ENCODE assay signal across 1 cellular context in genomic region chr1:117059678-117060440, GRCh38.
TF ChIP-seq lines count a peak whose summit lies in the region.

Gene TTF2, plus strand, starts transcription at chr1:117060326. Its CDS starts 21 bp downstream, at chr1:117060347.

TF ChIP-seq in HepG2, 621 proteins besides CTCF, POLR2A, EP300 and RAD21 (continued from another document and continues in another):
- no peak for TF ChIP-seq GPBP1L1 (CRISPR knock-in tag; IDR thresholded peaks at IDR 0.05)
- TF ChIP-seq ETV6 (CRISPR knock-in tag; conservative IDR thresholded peaks at IDR 0.05): no peak
- TF ChIP-seq ZNF430 (CRISPR knock-in tag; IDR thresholded peaks at IDR 0.05): no peak
- TF ChIP-seq POLR2AphosphoS5 (IDR thresholded peaks at IDR 0.05; ENCODE audit: low read depth, low read length): peak; percentile 38
- TF ChIP-seq HMGXB4 (CRISPR knock-in tag; IDR thresholded peaks at IDR 0.05; ENCODE audit: borderline replicate concordance in 1 of 2, low read depth in 1 of 2): peak in 1 of 2 experiments; percentile 42; a peak in 1 of 4 replicates
- TF ChIP-seq MIXL1 (CRISPR knock-in tag; IDR thresholded peaks at IDR 0.05): no peak
- no peak for TF ChIP-seq CREB3 (CRISPR knock-in tag; IDR thresholded peaks at IDR 0.05)
- no peak for TF ChIP-seq DR1 (CRISPR knock-in tag; IDR thresholded peaks at IDR 0.05)
- no peak for TF ChIP-seq ZNF7 (CRISPR knock-in tag; IDR thresholded peaks at IDR 0.05)
- TF ChIP-seq, protein P1, sequence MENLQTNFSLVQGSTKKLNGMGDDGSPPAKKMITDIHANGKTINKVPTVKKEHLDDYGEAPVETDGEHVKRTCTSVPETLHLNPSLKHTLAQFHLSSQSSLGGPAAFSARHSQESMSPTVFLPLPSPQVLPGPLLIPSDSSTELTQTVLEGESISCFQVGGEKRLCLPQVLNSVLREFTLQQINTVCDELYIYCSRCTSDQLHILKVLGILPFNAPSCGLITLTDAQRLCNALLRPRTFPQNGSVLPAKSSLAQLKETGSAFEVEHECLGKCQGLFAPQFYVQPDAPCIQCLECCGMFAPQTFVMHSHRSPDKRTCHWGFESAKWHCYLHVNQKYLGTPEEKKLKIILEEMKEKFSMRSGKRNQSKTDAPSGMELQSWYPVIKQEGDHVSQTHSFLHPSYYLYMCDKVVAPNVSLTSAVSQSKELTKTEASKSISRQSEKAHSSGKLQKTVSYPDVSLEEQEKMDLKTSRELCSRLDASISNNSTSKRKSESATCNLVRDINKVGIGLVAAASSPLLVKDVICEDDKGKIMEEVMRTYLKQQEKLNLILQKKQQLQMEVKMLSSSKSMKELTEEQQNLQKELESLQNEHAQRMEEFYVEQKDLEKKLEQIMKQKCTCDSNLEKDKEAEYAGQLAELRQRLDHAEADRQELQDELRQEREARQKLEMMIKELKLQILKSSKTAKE (CRISPR knock-in tag; IDR thresholded peaks at IDR 0.05; ENCODE audit: borderline replicate concordance): 0 out of 2 replicates have a peak, but pooled peaks have one; percentile 21
- TF ChIP-seq ZNF772 (CRISPR knock-in tag; IDR thresholded peaks at IDR 0.05): no peak
- TF ChIP-seq ATRX (CRISPR knock-in tag; IDR thresholded peaks at IDR 0.05; ENCODE audit: borderline replicate concordance): no peak
- no peak for TF ChIP-seq PLSCR1 (CRISPR knock-in tag; IDR thresholded peaks at IDR 0.05; ENCODE audit: borderline replicate concordance)
- TF ChIP-seq YEATS4 (CRISPR knock-in tag; IDR thresholded peaks at IDR 0.05; ENCODE audit: borderline replicate concordance): peak; percentile 53; the same call in 1 of the 2 replicates
- TF ChIP-seq, protein P2, sequence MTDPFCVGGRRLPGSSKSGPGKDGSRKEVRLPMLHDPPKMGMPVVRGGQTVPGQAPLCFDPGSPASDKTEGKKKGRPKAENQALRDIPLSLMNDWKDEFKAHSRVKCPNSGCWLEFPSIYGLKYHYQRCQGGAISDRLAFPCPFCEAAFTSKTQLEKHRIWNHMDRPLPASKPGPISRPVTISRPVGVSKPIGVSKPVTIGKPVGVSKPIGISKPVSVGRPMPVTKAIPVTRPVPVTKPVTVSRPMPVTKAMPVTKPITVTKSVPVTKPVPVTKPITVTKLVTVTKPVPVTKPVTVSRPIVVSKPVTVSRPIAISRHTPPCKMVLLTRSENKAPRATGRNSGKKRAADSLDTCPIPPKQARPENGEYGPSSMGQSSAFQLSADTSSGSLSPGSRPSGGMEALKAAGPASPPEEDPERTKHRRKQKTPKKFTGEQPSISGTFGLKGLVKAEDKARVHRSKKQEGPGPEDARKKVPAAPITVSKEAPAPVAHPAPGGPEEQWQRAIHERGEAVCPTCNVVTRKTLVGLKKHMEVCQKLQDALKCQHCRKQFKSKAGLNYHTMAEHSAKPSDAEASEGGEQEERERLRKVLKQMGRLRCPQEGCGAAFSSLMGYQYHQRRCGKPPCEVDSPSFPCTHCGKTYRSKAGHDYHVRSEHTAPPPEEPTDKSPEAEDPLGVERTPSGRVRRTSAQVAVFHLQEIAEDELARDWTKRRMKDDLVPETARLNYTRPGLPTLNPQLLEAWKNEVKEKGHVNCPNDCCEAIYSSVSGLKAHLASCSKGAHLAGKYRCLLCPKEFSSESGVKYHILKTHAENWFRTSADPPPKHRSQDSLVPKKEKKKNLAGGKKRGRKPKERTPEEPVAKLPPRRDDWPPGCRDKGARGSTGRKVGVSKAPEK (CRISPR knock-in tag; IDR thresholded peaks at IDR 0.05; ENCODE audit: borderline replicate concordance): no peak
- no peak for TF ChIP-seq ZNF30 (CRISPR knock-in tag; IDR thresholded peaks at IDR 0.05)
- TF ChIP-seq, protein P3, sequence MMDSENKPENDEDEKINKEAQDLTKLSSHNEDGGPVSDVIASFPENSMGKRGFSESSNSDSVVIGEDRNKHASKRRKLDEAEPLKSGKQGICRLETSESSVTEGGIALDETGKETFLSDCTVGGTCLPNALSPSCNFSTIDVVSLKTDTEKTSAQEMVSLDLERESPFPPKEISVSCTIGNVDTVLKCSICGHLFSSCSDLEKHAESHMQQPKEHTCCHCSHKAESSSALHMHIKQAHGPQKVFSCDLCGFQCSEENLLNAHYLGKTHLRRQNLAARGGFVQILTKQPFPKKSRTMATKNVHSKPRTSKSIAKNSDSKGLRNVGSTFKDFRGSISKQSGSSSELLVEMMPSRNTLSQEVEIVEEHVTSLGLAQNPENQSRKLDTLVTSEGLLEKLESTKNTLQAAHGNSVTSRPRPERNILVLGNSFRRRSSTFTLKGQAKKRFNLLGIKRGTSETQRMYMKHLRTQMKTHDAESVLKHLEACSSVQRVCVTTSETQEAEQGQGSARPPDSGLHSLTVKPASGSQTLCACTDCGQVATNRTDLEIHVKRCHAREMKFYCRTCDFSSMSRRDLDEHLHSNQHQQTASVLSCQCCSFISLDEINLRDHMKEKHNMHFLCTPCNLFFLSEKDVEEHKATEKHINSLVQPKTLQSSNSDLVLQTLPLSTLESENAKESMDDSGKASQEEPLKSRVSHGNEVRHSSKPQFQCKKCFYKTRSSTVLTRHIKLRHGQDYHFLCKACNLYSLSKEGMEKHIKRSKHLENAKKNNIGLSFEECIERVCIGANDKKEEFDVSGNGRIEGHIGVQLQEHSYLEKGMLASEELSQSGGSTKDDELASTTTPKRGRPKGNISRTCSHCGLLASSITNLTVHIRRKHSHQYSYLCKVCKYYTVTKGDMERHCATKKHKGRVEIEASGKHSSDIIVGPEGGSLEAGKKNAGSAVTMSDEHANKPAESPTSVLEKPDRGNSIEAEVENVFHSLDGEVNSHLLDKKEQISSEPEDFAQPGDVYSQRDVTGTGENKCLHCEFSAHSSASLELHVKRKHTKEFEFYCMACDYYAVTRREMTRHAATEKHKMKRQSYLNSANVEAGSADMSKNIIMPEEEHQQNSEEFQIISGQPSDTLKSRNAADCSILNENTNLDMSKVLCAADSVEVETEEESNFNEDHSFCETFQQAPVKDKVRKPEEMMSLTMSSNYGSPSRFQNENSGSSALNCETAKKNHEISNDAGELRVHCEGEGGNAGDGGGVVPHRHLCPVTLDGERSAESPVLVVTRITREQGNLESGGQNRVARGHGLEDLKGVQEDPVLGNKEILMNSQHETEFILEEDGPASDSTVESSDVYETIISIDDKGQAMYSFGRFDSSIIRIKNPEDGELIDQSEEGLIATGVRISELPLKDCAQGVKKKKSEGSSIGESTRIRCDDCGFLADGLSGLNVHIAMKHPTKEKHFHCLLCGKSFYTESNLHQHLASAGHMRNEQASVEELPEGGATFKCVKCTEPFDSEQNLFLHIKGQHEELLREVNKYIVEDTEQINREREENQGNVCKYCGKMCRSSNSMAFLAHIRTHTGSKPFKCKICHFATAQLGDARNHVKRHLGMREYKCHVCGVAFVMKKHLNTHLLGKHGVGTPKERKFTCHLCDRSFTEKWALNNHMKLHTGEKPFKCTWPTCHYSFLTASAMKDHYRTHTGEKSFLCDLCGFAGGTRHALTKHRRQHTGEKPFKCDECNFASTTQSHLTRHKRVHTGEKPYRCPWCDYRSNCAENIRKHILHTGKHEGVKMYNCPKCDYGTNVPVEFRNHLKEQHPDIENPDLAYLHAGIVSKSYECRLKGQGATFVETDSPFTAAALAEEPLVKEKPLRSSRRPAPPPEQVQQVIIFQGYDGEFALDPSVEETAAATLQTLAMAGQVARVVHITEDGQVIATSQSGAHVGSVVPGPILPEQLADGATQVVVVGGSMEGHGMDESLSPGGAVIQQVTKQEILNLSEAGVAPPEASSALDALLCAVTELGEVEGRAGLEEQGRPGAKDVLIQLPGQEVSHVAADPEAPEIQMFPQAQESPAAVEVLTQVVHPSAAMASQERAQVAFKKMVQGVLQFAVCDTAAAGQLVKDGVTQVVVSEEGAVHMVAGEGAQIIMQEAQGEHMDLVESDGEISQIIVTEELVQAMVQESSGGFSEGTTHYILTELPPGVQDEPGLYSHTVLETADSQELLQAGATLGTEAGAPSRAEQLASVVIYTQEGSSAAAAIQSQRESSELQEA (CRISPR knock-in tag; IDR thresholded peaks at IDR 0.05; ENCODE audit: not compliant biosample characterization): no peak
- TF ChIP-seq ZNF180 (CRISPR knock-in tag; IDR thresholded peaks at IDR 0.05; ENCODE audit: borderline replicate concordance, low read depth): no peak
- TF ChIP-seq ZNF556 (CRISPR knock-in tag; IDR thresholded peaks at IDR 0.05; ENCODE audit: borderline replicate concordance): peak; percentile 76
- no peak for TF ChIP-seq ZNF704 (CRISPR knock-in tag; IDR thresholded peaks at IDR 0.05; ENCODE audit: borderline replicate concordance)
- TF ChIP-seq PRMT3 (CRISPR knock-in tag; IDR thresholded peaks at IDR 0.05; ENCODE audit: borderline replicate concordance, low read depth): no peak
- peak; percentile 85 for TF ChIP-seq ZNF816 (CRISPR knock-in tag; IDR thresholded peaks at IDR 0.05; ENCODE audit: borderline replicate concordance)
- no peak for TF ChIP-seq ARNT (IDR thresholded peaks at IDR 0.05)
- TF ChIP-seq ATF7-NPFF (CRISPR knock-in tag; IDR thresholded peaks at IDR 0.05; ENCODE audit: low read depth): peak; percentile 48; the same call in 1 of the 2 replicates
- TF ChIP-seq DRAP1 (CRISPR knock-in tag; IDR thresholded peaks at IDR 0.05): no peak; the same call in 1 of the 2 replicates
- TF ChIP-seq TBX3 (IDR thresholded peaks at IDR 0.05; ENCODE audit: borderline replicate concordance): peak; percentile 16; the same call in 1 of the 2 replicates
- TF ChIP-seq ZNF577 (CRISPR knock-in tag; IDR thresholded peaks at IDR 0.05; ENCODE audit: borderline replicate concordance, low read depth): no peak
- no peak for TF ChIP-seq ZNF362 (CRISPR knock-in tag; IDR thresholded peaks at IDR 0.05; ENCODE audit: borderline replicate concordance)
- TF ChIP-seq SMAD9 (CRISPR knock-in tag; IDR thresholded peaks at IDR 0.05): no peak
- TF ChIP-seq ARID3A (IDR thresholded peaks at IDR 0.05; ENCODE audit: low read depth, low read length): no peak
